In the genomic region with DNA sequence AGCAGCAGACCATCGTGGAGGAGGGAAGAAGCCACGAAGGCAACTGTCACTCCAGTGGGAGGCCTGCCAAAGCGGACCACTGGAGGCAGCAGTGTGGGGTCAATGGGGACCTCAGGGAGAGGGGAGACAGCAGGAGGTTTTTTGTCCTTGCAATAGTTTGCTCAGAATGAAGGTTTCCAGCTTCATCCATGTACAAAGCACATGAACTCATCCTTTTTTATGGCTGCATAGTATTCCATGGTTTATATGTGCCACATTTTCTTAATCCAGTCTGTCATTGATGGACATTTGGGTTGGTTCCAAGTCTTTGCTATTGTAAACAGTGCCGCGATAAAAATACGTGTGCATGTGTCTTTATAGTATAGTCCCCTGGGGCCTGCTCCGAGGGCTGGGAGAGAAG, we compare ENCODE assay signal across 3 cellular contexts. TPM values are rescaled to one million over a fixed set of nuclear protein-coding genes. Genes with fewer than 3 reads are reported as not detected.
"Had no signal": no experiment of that assay in that cellular context is flagged by ENCODE, and none has a peak within 500 bp of the region (broad histone marks: within the 10 kb centered on the region; RNA-seq: fewer than 3 reads in every experiment).

No MANE protein-coding gene starts in this region.

RNA-seq across cellular contexts. Expression of a gene that starts 23.9 kb away (rescaled TPM):
- total RNA-seq: occipital lobe, skeletal muscle tissue, temporal lobe had no signal
